ENCODE assay signal across 26 cellular contexts in the genomic region with DNA sequence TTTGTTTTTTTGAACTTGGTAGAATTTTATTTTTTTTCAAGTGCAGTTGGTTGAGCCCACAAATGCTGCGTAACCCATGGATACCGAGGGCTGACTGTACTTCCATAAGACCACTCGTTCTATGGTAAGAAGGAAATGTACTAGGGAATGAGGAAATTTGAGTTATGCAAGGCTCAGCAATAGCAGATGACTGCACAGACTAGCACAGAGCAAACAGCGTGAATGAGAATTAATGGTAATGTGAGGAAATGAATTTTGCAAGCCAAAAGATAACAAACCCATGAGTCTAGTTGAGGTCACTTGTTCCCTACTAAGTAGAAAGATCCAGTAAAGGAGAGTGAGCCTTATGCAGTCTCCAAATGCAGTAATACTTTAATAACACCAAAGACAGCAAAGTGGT. TPM values are rescaled to one million over a fixed set of nuclear protein-coding genes. Genes with fewer than 3 reads are reported as not detected.
"Had no signal": no experiment of that assay in that cellular context is flagged by ENCODE, and none has a peak within 500 bp of the region (broad histone marks: within the 10 kb centered on the region; RNA-seq: fewer than 3 reads in every experiment).

No MANE protein-coding gene starts in this region.

- H3K36me3 ChIP-seq: MG63, SJSA1 had no signal

- H3K27ac ChIP-seq: SJSA1, SK-N-MC had no signal

- H3K4me1 ChIP-seq: SJSA1 had no signal

- H3K4me3 ChIP-seq: MG63, SJSA1, SK-N-MC had no signal

- H3K27me3 ChIP-seq: SJSA1 had no signal

- H3K9me3 ChIP-seq: MG63, SJSA1 had no signal

- DNase-seq: IMR-90, Karpas-422, KG1, MG63, NCI-H1092, NCI-H1105 treated with DMSO at 0.1 percent for 48 hours, NCI-H1417 treated with DMSO at 0.1 percent for 48 hours, NCI-H146, NCI-H1694 treated with DMSO at 0.1 percent for 48 hours, NCI-H1930, NCI-H2081, NCI-H2107, NCI-H2171, NCI-H226, NCI-H446, NCI-H510A, NCI-H524 treated with DMSO at 0.1 percent for 48 hours, NCI-H69, NCI-H774, Right ventricle myocardium superior, RPMI8226, T-helper 1 cell had no signal

- ATAC-seq: HepG2 had no signal

RNA-seq across cellular contexts. Expression of a gene that starts 17.4 kb away (rescaled TPM):
- total RNA-seq: HepG2 had no signal

RNA-seq across cellular contexts. Expression of a gene that starts 50.3 kb away (rescaled TPM):
- total RNA-seq: HepG2, HT1080, IMR-90, Right ventricle myocardium superior, SJSA1 had no signal
